In the genomic region with DNA sequence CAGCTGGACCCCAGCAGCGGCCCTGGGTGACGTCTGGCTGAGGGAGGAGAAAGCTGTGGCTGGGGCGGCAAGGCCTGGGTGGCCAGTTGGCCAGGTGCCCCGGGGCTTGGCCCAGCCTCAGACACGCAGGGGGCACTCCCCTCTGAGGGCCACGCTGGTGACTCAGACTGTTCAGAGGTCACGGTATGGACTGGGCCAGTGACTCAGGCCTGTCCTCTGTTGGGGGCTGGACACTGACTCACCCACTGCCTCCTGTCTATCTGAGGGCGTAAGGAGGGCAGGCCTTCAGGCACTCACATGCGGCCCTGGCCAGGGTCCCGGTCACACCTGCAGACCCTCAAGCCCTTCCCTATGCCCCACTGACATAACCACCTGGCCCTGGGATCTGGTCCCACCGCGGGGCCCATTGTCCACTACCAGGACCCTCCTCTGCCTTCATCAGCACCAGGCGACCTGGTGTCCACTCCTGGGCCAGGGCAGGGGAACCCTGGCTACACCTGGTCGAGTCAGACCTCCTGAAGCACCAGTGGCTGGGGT, we compare ENCODE assay signal across 10 cellular contexts. TPM values are rescaled to one million over a fixed set of nuclear protein-coding genes. Genes with fewer than 3 reads are reported as not detected.
A peak's percentile ranks its signal among the peaks of the same experiment; 100 is the strongest.
DNase-seq lines count a peak whose midpoint lies in the region; ATAC-seq and TF ChIP-seq lines count a peak whose summit lies in the region.
"Had no signal": no experiment of that assay in that cellular context is flagged by ENCODE, and none has a peak within 500 bp of the region (broad histone marks: within the 10 kb centered on the region; RNA-seq: fewer than 3 reads in every experiment).

No MANE protein-coding gene starts in this region.

- no peak overlapping the region for H3K4me3 Mint-ChIP-seq in T-helper 2 cell treated with Interferon-gamma antibody and Interleukin-4, amounts not matched to agents 5 μg/mL and 100 μg/mL, for 36 hours
- H3K4me3 Mint-ChIP-seq: activated T-cell treated with anti-CD3 and anti-CD28 coated beads, Interleukin-2, amount 50 U/mL, for 4 hours had no signal

- TF ChIP-seq CTCF in left ventricle myocardium inferior (IDR thresholded peaks at IDR 0.05; ENCODE audit: borderline replicate concordance) (no peak), astrocyte of the spinal cord (IDR thresholded peaks at IDR 0.05; ENCODE audit: low read depth, low read length) (no peak), left lung (IDR thresholded peaks at IDR 0.05) (no peak)

- H3K27me3 Mint-ChIP-seq in T-helper 2 cell treated with Interferon-gamma antibody and Interleukin-4, amounts not matched to agents 5 μg/mL and 100 μg/mL, for 36 hours (ENCODE audit: low read depth): no peaks in the 10 kb centered on the region

- H3K9me3 ChIP-seq in left ventricle myocardium inferior (replicated peaks) (no peaks in the 10 kb centered on the region), left lung (no peaks in the 10 kb centered on the region)
- H3K9me3 ChIP-seq: tibial nerve had no signal

- H3K36me3 ChIP-seq in left ventricle myocardium inferior (no peaks in the 10 kb centered on the region), left lung (no peaks in the 10 kb centered on the region)
- H3K36me3 ChIP-seq: tibial nerve had no signal

- peaks cover 3% of the 10 kb centered on the region for H3K4me1 Mint-ChIP-seq in T-helper 2 cell treated with Interferon-gamma antibody and Interleukin-4, amounts not matched to agents 5 μg/mL and 100 μg/mL, for 36 hours (ENCODE audit: low read depth)

- DNase-seq in cardiac septum (ENCODE audit: low spot score) (peak; percentile 71), left ventricle myocardium inferior (no peak), astrocyte of the spinal cord (ENCODE audit: low read depth, low spot score) (peak; percentile 92), left lung (peak; percentile 50 to 78), AML-193 (lab: John Stamatoyannopoulos, UW) (no peak)
- DNase-seq in T-helper 2 cell treated with Interferon-gamma antibody and Interleukin-4, amounts not matched to agents 5 μg/mL and 100 μg/mL, for 36 hours (ENCODE audit: low spot score): no peak
- DNase-seq in stimulated activated CD4-positive, alpha-beta T cell treated with anti-CD3 and anti-CD28 coated beads, Interleukin-12 subunit alpha, Interleukin-12 subunit beta, amount 100 ng/mL, for 4 hours: no peak
- DNase-seq: activated T-cell treated with anti-CD3 and anti-CD28 coated beads, Interleukin-2, amount 50 U/mL, for 4 hours had no signal

- in situ Hi-C loops in astrocyte of the spinal cord (cut with HindIII; ENCODE audit: low sequenced_read_pairs): no loop called here

- no peaks in the 10 kb centered on the region for H3K9me3 Mint-ChIP-seq in T-helper 2 cell treated with Interferon-gamma antibody and Interleukin-4, amounts not matched to agents 5 μg/mL and 100 μg/mL, for 36 hours
- H3K9me3 Mint-ChIP-seq: activated T-cell treated with anti-CD3 and anti-CD28 coated beads, Interleukin-2, amount 50 U/mL, for 4 hours had no signal

- H3K4me3 ChIP-seq in left ventricle myocardium inferior: no peak overlapping the region
- H3K4me3 ChIP-seq in astrocyte of the spinal cord (ENCODE audit: low read depth, low read length): no peak overlapping the region
- H3K4me3 ChIP-seq in left lung: no peak overlapping the region
- H3K4me3 ChIP-seq: tibial nerve had no signal

- H3K27ac ChIP-seq in left ventricle myocardium inferior (replicated peaks): no peak overlapping the region
- no peak overlapping the region for H3K27ac ChIP-seq in left lung

- intact Hi-C loops in cardiac septum (cut with DNase I): no loop called here
- intact Hi-C loops in left ventricle myocardium inferior (cut with micrococcal nuclease): no loop called here
- intact Hi-C loops in left lung (cut with DNase I): no loop called here

- ATAC-seq in left lung (peak; percentile 80), GM19395 (IDR thresholded peaks at IDR 0.05; ENCODE audit: unreplicated experiment) (no peak)
- ATAC-seq: activated T-cell treated with anti-CD3 and anti-CD28 coated beads, Interleukin-2, amount 50 U/mL, for 4 hours had no signal

- peaks cover 9% of the 10 kb centered on the region for H3K4me1 ChIP-seq in left ventricle myocardium inferior
- H3K4me1 ChIP-seq in left lung: no peaks in the 10 kb centered on the region

- no peak overlapping the region for H3K27ac Mint-ChIP-seq in T-helper 2 cell treated with Interferon-gamma antibody and Interleukin-4, amounts not matched to agents 5 μg/mL and 100 μg/mL, for 36 hours

- H3K27me3 ChIP-seq in left ventricle myocardium inferior (ENCODE audit: low read depth) (peaks cover 28% of the 10 kb centered on the region), left lung (peaks cover 0 to 53% of the 10 kb centered on the region in 2 donors)

- H3K36me3 Mint-ChIP-seq in T-helper 2 cell treated with Interferon-gamma antibody and Interleukin-4, amounts not matched to agents 5 μg/mL and 100 μg/mL, for 36 hours (ENCODE audit: low read depth): no peaks in the 10 kb centered on the region

RNA-seq across cellular contexts. Expression of gene MUC5AC, which starts 3.7 kb away (rescaled TPM):
- total RNA-seq in cardiac septum: not detected
- total RNA-seq in left ventricle myocardium inferior: not detected
- total RNA-seq in left lung: under 1 TPM in 1 of 2 donors, not detected in 1; 0.37 TPM
- total RNA-seq: tibial nerve had no signal

Comparison
In these comparisons a context has a peak if more than half of its experiments do, and no peak if none do; other contexts are left out.
1. DNase-seq: peak in cardiac septum (single experiment), astrocyte of the spinal cord (single experiment) and left lung (2 of 2); none in left ventricle myocardium inferior (single experiment), T-helper 2 cell treated with Interferon-gamma antibody and Interleukin-4, amounts not matched to agents 5 μg/mL and 100 μg/mL, for 36 hours (single experiment), stimulated activated CD4-positive, alpha-beta T cell treated with anti-CD3 and anti-CD28 coated beads, Interleukin-12 subunit alpha, Interleukin-12 subunit beta, amount 100 ng/mL, for 4 hours (single experiment) and AML-193 (0 of 2).